In the genomic region with DNA sequence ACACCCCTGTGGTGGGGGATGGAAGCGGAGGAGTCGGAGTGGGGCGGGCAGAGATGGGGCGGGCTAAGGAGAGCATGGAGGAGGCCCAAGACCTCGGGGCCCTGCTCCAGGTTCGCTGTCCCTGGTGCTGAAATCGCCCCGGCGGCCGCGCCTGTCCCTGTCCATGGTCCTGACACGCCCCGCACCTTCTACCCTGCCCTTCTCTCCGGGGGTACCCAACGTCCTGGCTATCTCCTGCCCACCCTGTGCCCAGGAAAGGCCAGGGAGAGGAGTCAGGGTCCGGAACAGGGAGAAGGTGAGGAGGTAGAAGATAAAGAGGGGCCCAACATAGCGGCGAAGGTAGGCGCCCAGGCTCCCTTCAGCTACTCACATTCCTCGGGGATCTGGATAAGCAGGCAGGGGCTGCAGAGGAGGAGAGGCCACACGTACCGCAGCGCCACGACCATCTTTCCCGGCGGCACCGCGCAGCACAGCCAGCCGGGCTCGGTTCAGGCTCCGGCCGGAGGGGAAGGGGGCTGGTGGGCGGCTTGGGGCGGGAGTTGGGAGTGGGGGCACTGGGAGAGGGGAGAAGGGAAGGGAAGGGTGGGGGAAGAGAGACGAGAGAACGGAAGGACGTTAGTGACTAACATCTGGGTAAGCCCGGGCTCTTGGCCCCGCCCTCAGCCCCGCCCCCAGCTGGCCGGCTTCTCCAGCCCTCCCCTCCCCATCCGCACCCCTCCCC, we compare ENCODE assay signal across 6 cellular contexts. TPM values are rescaled to one million over a fixed set of nuclear protein-coding genes. Genes with fewer than 3 reads are reported as not detected.
DNase-seq lines count a peak whose midpoint lies in the region; ATAC-seq, FAIRE-seq and TF ChIP-seq lines count a peak whose summit lies in the region.

No MANE protein-coding gene starts in this region.

- no peak for TF ChIP-seq POLR2A in K562 (conservative IDR thresholded peaks at IDR 0.05)

- H3K79me2 ChIP-seq in K562 (ENCODE audit: control insufficient read depth, insufficient read depth, low read length) (no peaks in the 10 kb centered on the region), neural progenitor cell (ENCODE audit: low read depth) (no peaks in the 10 kb centered on the region)

- H3K4me3 Mint-ChIP-seq in CD4-positive, alpha-beta T cell = no peak overlapping the region
- H3K4me3 Mint-ChIP-seq in neural progenitor cell = no peak overlapping the region

- WGBS in K562 (ENCODE audit: insufficient coverage, low coverage, missing lambda C conversion rate) = under 1% methylated on average over 16 of the region's 42 CpGs

- no peaks in the 10 kb centered on the region for H3K36me3 ChIP-seq in K562 (ENCODE audit: control insufficient read depth, insufficient read depth, low read length)
- no peaks in the 10 kb centered on the region for H3K36me3 ChIP-seq in neural progenitor cell

- H3K4me2 ChIP-seq in K562 (ENCODE audit: insufficient read depth, low read length) (no peak overlapping the region), neural progenitor cell (peak overlapping the region; percentile 66)

- H3K27me3 Mint-ChIP-seq in CD4-positive, alpha-beta T cell = peaks cover 19% of the 10 kb centered on the region
- peaks cover 26% of the 10 kb centered on the region for H3K27me3 Mint-ChIP-seq in neural progenitor cell (ENCODE audit: insufficient read depth, low read depth)

- H3K27ac ChIP-seq in CD4-positive, alpha-beta T cell (ENCODE audit: low read depth, low read length) = no peak overlapping the region
- H3K27ac ChIP-seq in K562 (ENCODE audit: extremely low read depth, low read depth, low read length) (no peak overlapping the region), neural progenitor cell (no peak overlapping the region)

- peaks cover 15% of the 10 kb centered on the region for H3K4me1 Mint-ChIP-seq in CD4-positive, alpha-beta T cell (ENCODE audit: low read depth)
- peaks cover 62% of the 10 kb centered on the region for H3K4me1 Mint-ChIP-seq in neural progenitor cell

- H2AFZ ChIP-seq in K562 (ENCODE audit: low read depth, low read length) = no peak overlapping the region
- H2AFZ ChIP-seq in neural progenitor cell (replicated peaks) = no peak overlapping the region

- in situ Hi-C loops in K562 (cut with MboI) = no loop called here

- H3K9me3 ChIP-seq in CD4-positive, alpha-beta T cell (ENCODE audit: control insufficient read depth, low read length) = no peaks in the 10 kb centered on the region
- H3K9me3 ChIP-seq in K562 (replicated peaks; ENCODE audit: control insufficient read depth, insufficient read depth, low read depth, low read length) = no peaks in the 10 kb centered on the region
- H3K9me3 ChIP-seq in neural progenitor cell (ENCODE audit: low read depth) = no peaks in the 10 kb centered on the region

- peaks cover 8% of the 10 kb centered on the region for H3K27me3 ChIP-seq in CD4-positive, alpha-beta T cell (ENCODE audit: control insufficient read depth, insufficient read depth, low read length)
- H3K27me3 ChIP-seq in K562 (ENCODE audit: control insufficient read depth in 2 of 2, insufficient read depth in 2 of 2, low read length in 2 of 2) = peaks cover 0 to 44% of the 10 kb centered on the region in 2 experiments; a peak in 2 of 5 replicates
- no peaks in the 10 kb centered on the region for H3K27me3 ChIP-seq in neural progenitor cell

- 0 out of 2 replicates have a peak, but pooled peaks cover 8% of the 10 kb centered on the region for H4K20me1 ChIP-seq in K562 (replicated peaks; ENCODE audit: control insufficient read depth, insufficient read depth, low read length)
- peaks cover 19% of the 10 kb centered on the region for H4K20me1 ChIP-seq in neural progenitor cell (ENCODE audit: low read depth)

- H3K4me3 ChIP-seq in K562 = no peak overlapping the region
- H3K4me3 ChIP-seq in neural progenitor cell = peak overlapping the region; percentile 28

- TF ChIP-seq EP300 in K562 (IDR thresholded peaks at IDR 0.05; ENCODE audit: low read length) = no peak

- H3K9ac ChIP-seq in K562 (ENCODE audit: insufficient read depth in 1 of 2, low read depth in 2 of 2, low read length in 2 of 2) (no peak overlapping the region), neural progenitor cell (no peak overlapping the region)

- intact Hi-C loops in CD4-positive, alpha-beta T cell (cut with DNase I, micrococcal nuclease) = no loop called here
- intact Hi-C loops in K562 (cut with micrococcal nuclease) = no loop called here

- H3F3A ChIP-seq in neural progenitor cell (ENCODE audit: low read depth) = peaks cover 16% of the 10 kb centered on the region

- CTCF ChIA-PET in CD4-positive, alpha-beta T cell (lab: Charles Lee) = no interaction called here
- CTCF ChIA-PET in K562 (lab: Yijun Ruan, JAX; ENCODE audit: low intra/inter-chr PET ratio) = no interaction called here

- ATAC-seq in CD4-positive, alpha-beta T cell (ENCODE audit: poor library complexity) = peak; percentile 77
- ATAC-seq in K562 (peak; percentile 86), HG03097 (IDR thresholded peaks at IDR 0.05; ENCODE audit: low FRiP score, unreplicated experiment) (no peak), HG02938 (IDR thresholded peaks at IDR 0.05; ENCODE audit: unreplicated experiment) (no peak)

- TF ChIP-seq CTCF in CD4-positive, alpha-beta T cell (IDR thresholded peaks at IDR 0.05) = no peak
- no peak for TF ChIP-seq CTCF in K562 (IDR thresholded peaks at IDR 0.05 in 2 of 3, conservative IDR thresholded peaks at IDR 0.05 in 1 of 3; ENCODE audit: insufficient read depth in 2 of 3, low read depth in 1 of 3, low read length in 3 of 3)
- peak; percentile 14 for TF ChIP-seq CTCF in neural progenitor cell (IDR thresholded peaks at IDR 0.05)

- POLR2A ChIA-PET in CD4-positive, alpha-beta T cell (lab: Charles Lee) = no interaction called here
- POLR2A ChIA-PET in K562 (lab: Yijun Ruan, JAX) = no interaction called here

- peak; percentile 44 to 78 (median 62) for DNase-seq in CD4-positive, alpha-beta T cell
- peak; percentile 82 for DNase-seq in OCI-M1 (lab: John Stamatoyannopoulos, UW)
- peak; percentile 65 to 88 (median 84) for DNase-seq in K562 (ENCODE audit: extremely low read depth in 1 of 4, low spot score in 3 of 4)
- DNase-seq in neural progenitor cell (ENCODE audit: low spot score) = peak; percentile 82

- TF ChIP-seq RAD21 in K562 (CRISPR knock-in tag; conservative IDR thresholded peaks at IDR 0.05 in 1 of 2, IDR thresholded peaks at IDR 0.05 in 1 of 2) = no peak

- H3K4me1 ChIP-seq in K562 (replicated peaks in 1 of 2; ENCODE audit: control insufficient read depth in 2 of 2, insufficient read depth in 2 of 2, low read length in 2 of 2) (peaks cover 0 to 20% of the 10 kb centered on the region in 2 experiments; a peak in 2 of 5 replicates), neural progenitor cell (peaks cover 15% of the 10 kb centered on the region)

- no peak for FAIRE-seq in K562 (lab: Jason Lieb, UNC)

- no TSS peak for BruUV-seq in K562 (replicated peaks; lab: Mats Ljungman, UMichigan)

- H3K9me3 Mint-ChIP-seq in CD4-positive, alpha-beta T cell = no peaks in the 10 kb centered on the region
- H3K9me3 Mint-ChIP-seq in neural progenitor cell = peaks cover 29% of the 10 kb centered on the region

- no peaks in the 10 kb centered on the region for H3K36me3 Mint-ChIP-seq in CD4-positive, alpha-beta T cell (ENCODE audit: low read depth)
- H3K36me3 Mint-ChIP-seq in neural progenitor cell = no peaks in the 10 kb centered on the region

- no peaks in the 10 kb centered on the region for H3K9me1 ChIP-seq in K562 (ENCODE audit: control insufficient read depth, insufficient read depth, low read length)

- H3K27ac Mint-ChIP-seq in CD4-positive, alpha-beta T cell = no peak overlapping the region
- H3K27ac Mint-ChIP-seq in neural progenitor cell = no peak overlapping the region

RNA-seq across cellular contexts. Expression of a gene that starts 10.4 kb away (rescaled TPM):
- total RNA-seq in CD4-positive, alpha-beta T cell = 1 to 10 TPM in 1 of 2 experiments, under 1 TPM in 1; 0.89 to 1.2 TPM
- 1.9 and 4.7 TPM in 2 replicates for total RNA-seq in K562 (2011; cell fraction: chromatin; rRNA removed; ENCODE audit: low replicate concordance)
- 1.1 and 2.7 TPM in 2 replicates for total RNA-seq in K562 (2011; cell fraction: nucleolus; rRNA removed)
- total RNA-seq in K562 (2011; cell fraction: nucleoplasm; rRNA removed) = 1.5 and 1.8 TPM in 2 replicates
- total RNA-seq in K562 (2014; rRNA removed) (0.09 and 0.24 TPM in 2 replicates), K562 (2014; rRNA removed; fragmentation: Illumina TruSeq; extraction: Trizol) (0.10 and 0.40 TPM in 2 replicates), K562 (2015; rRNA removed; fragmentation: Illumina TruSeq; extraction: Trizol) (0.11 and 0.36 TPM in 2 replicates), K562 (2021) (0.29 and 0.86 TPM in 2 replicates), neural progenitor cell (ENCODE audit: low replicate concordance) (0.49 and 1.7 TPM in 2 replicates)
- polyA plus RNA-seq in K562 (2011; rRNA removed) (0.15 and 0.61 TPM in 2 replicates), K562 (2014; fragmentation: Illumina TruSeq; extraction: Trizol) (0.16 and 0.21 TPM in 2 replicates), K562 (2014; fragmentation: Nextera tagmentation; extraction: Ambion mirVana) (not detected), K562 (2014; rRNA removed) (0.62 TPM in 1 of 2 replicates, not detected in the other)
- 0.10 and 0.19 TPM in 2 replicates for polyA plus RNA-seq in K562 (2011; cell fraction: cytosol; rRNA removed)
- polyA plus RNA-seq in K562 (2011; cell fraction: nucleus; rRNA removed) = 1.4 and 1.7 TPM in 2 replicates
- polyA plus RNA-seq in K562 (2012) = 0.29 and 2.2 TPM in 2 replicates
- polyA minus RNA-seq in K562 (2011; rRNA and poly(A)+ RNA removed) = 0.18 and 0.21 TPM in 2 replicates
- polyA minus RNA-seq in K562 (2011; cell fraction: cytosol; rRNA and poly(A)+ RNA removed) = 3.5 TPM in 1 of 2 replicates, not detected in the other
- 0.44 and 1.1 TPM in 2 replicates for polyA minus RNA-seq in K562 (2011; cell fraction: nucleus; rRNA and poly(A)+ RNA removed)

RNA-seq across cellular contexts. Expression of a gene that starts 28.9 kb away (rescaled TPM):
- total RNA-seq in CD4-positive, alpha-beta T cell = not detected
- total RNA-seq in K562 (2011; cell fraction: chromatin; rRNA removed; ENCODE audit: low replicate concordance) = not detected in 2 replicates
- not detected in 2 replicates for total RNA-seq in K562 (2011; cell fraction: nucleolus; rRNA removed)
- not detected in 2 replicates for total RNA-seq in K562 (2011; cell fraction: nucleoplasm; rRNA removed)
- not detected in 2 replicates for total RNA-seq in K562 (2014; rRNA removed)
- not detected in 2 replicates for total RNA-seq in K562 (2014; rRNA removed; fragmentation: Illumina TruSeq; extraction: Trizol)
- total RNA-seq in K562 (2015; rRNA removed; fragmentation: Illumina TruSeq; extraction: Trizol) = not detected in 2 replicates
- total RNA-seq in K562 (2021) = not detected in 2 replicates
- polyA plus RNA-seq in K562 (2011; rRNA removed) = not detected in 2 replicates
- not detected in 2 replicates for polyA plus RNA-seq in K562 (2011; cell fraction: cytosol; rRNA removed)
- polyA plus RNA-seq in K562 (2011; cell fraction: nucleus; rRNA removed) = not detected in 2 replicates
- 0.56 and 0.65 TPM in 2 replicates for polyA plus RNA-seq in K562 (2012)
- not detected in 2 replicates for polyA plus RNA-seq in K562 (2014; fragmentation: Illumina TruSeq; extraction: Trizol)
- not detected for polyA plus RNA-seq in K562 (2014; fragmentation: Nextera tagmentation; extraction: Ambion mirVana)
- not detected in 2 replicates for polyA plus RNA-seq in K562 (2014; rRNA removed)
- polyA minus RNA-seq in K562 (2011; rRNA and poly(A)+ RNA removed) = not detected in 2 replicates
- not detected in 2 replicates for polyA minus RNA-seq in K562 (2011; cell fraction: cytosol; rRNA and poly(A)+ RNA removed)
- not detected in 2 replicates for polyA minus RNA-seq in K562 (2011; cell fraction: nucleus; rRNA and poly(A)+ RNA removed)
- not detected in 2 replicates for total RNA-seq in neural progenitor cell (ENCODE audit: low replicate concordance)

RNA-seq across cellular contexts. Expression of a gene that starts 45.2 kb away (rescaled TPM):
- total RNA-seq in CD4-positive, alpha-beta T cell = 10 to 100 TPM; 24.8 to 26.8 TPM
- total RNA-seq in K562 (2011; cell fraction: chromatin; rRNA removed; ENCODE audit: low replicate concordance) = 0.46 TPM in 1 of 2 replicates, not detected in the other
- 0.13 and 0.33 TPM in 2 replicates for total RNA-seq in K562 (2011; cell fraction: nucleolus; rRNA removed)
- total RNA-seq in K562 (2011; cell fraction: nucleoplasm; rRNA removed) = not detected in 2 replicates
- total RNA-seq in K562 (2014; rRNA removed) (0.05 TPM in 1 of 2 replicates, not detected in the other), K562 (2014; rRNA removed; fragmentation: Illumina TruSeq; extraction: Trizol) (not detected in 2 replicates), K562 (2015; rRNA removed; fragmentation: Illumina TruSeq; extraction: Trizol) (not detected in 2 replicates), K562 (2021) (0.38 TPM in 1 of 2 replicates, not detected in the other), neural progenitor cell (ENCODE audit: low replicate concordance) (1.9 and 5.2 TPM in 2 replicates)
- polyA plus RNA-seq in K562 (2011; rRNA removed) (0.07 and 0.18 TPM in 2 replicates), K562 (2014; fragmentation: Illumina TruSeq; extraction: Trizol) (not detected in 2 replicates), K562 (2014; fragmentation: Nextera tagmentation; extraction: Ambion mirVana) (not detected), K562 (2014; rRNA removed) (0.08 TPM in 1 of 2 replicates, not detected in the other)
- polyA plus RNA-seq in K562 (2011; cell fraction: cytosol; rRNA removed) = 0.06 and 0.13 TPM in 2 replicates
- 1.1 and 1.4 TPM in 2 replicates for polyA plus RNA-seq in K562 (2011; cell fraction: nucleus; rRNA removed)
- 0.07 TPM in 1 of 2 replicates, not detected in the other for polyA plus RNA-seq in K562 (2012)
- not detected in 2 replicates for polyA minus RNA-seq in K562 (2011; rRNA and poly(A)+ RNA removed)
- not detected in 2 replicates for polyA minus RNA-seq in K562 (2011; cell fraction: cytosol; rRNA and poly(A)+ RNA removed)
- polyA minus RNA-seq in K562 (2011; cell fraction: nucleus; rRNA and poly(A)+ RNA removed) = 0.33 TPM in 1 of 2 replicates, not detected in the other

RNA-seq across cellular contexts. Expression of a gene that starts 50.5 kb away (rescaled TPM):
- total RNA-seq in CD4-positive, alpha-beta T cell = 100 to 1,000 TPM; 456 to 463 TPM
- 54.8 and 157 TPM in 2 replicates for total RNA-seq in K562 (2011; cell fraction: chromatin; rRNA removed; ENCODE audit: low replicate concordance)
- 105 and 155 TPM in 2 replicates for total RNA-seq in K562 (2011; cell fraction: nucleolus; rRNA removed)
- 55.0 and 81.2 TPM in 2 replicates for total RNA-seq in K562 (2011; cell fraction: nucleoplasm; rRNA removed)
- 52.7 and 81.2 TPM in 2 replicates for total RNA-seq in K562 (2014; rRNA removed)
- 3.1 and 5.5 TPM in 2 replicates for total RNA-seq in K562 (2014; rRNA removed; fragmentation: Illumina TruSeq; extraction: Trizol)
- total RNA-seq in K562 (2015; rRNA removed; fragmentation: Illumina TruSeq; extraction: Trizol) = 32.7 and 36.8 TPM in 2 replicates
- 70.5 and 81.8 TPM in 2 replicates for total RNA-seq in K562 (2021)
- 9.6 and 29.7 TPM in 2 replicates for polyA plus RNA-seq in K562 (2011; rRNA removed)
- polyA plus RNA-seq in K562 (2011; cell fraction: cytosol; rRNA removed) = 21.0 and 26.6 TPM in 2 replicates
- 174 and 259 TPM in 2 replicates for polyA plus RNA-seq in K562 (2011; cell fraction: nucleus; rRNA removed)
- polyA plus RNA-seq in K562 (2012) = 59.1 and 135 TPM in 2 replicates
- 13.5 and 40.2 TPM in 2 replicates for polyA plus RNA-seq in K562 (2014; fragmentation: Illumina TruSeq; extraction: Trizol)
- polyA plus RNA-seq in K562 (2014; fragmentation: Nextera tagmentation; extraction: Ambion mirVana) = 1 to 10 TPM in 1 of 2 experiments, under 1 TPM in 1; 0.30 to 1.7 TPM
- 63.7 and 77.8 TPM in 2 replicates for polyA plus RNA-seq in K562 (2014; rRNA removed)
- 3.6 and 6.7 TPM in 2 replicates for polyA minus RNA-seq in K562 (2011; rRNA and poly(A)+ RNA removed)
- polyA minus RNA-seq in K562 (2011; cell fraction: cytosol; rRNA and poly(A)+ RNA removed) = 13.5 and 33.9 TPM in 2 replicates
- 26.9 and 53.0 TPM in 2 replicates for polyA minus RNA-seq in K562 (2011; cell fraction: nucleus; rRNA and poly(A)+ RNA removed)
- 5.1 and 17.9 TPM in 2 replicates for total RNA-seq in neural progenitor cell (ENCODE audit: low replicate concordance)

RNA-seq across cellular contexts. Expression of a gene that starts 59.3 kb away (rescaled TPM):
- 10 to 100 TPM; 41.5 to 42.0 TPM for total RNA-seq in CD4-positive, alpha-beta T cell
- 126 and 302 TPM in 2 replicates for total RNA-seq in K562 (2011; cell fraction: chromatin; rRNA removed; ENCODE audit: low replicate concordance)
- total RNA-seq in K562 (2011; cell fraction: nucleolus; rRNA removed) = 207 and 213 TPM in 2 replicates
- total RNA-seq in K562 (2011; cell fraction: nucleoplasm; rRNA removed) = 179 and 187 TPM in 2 replicates
- 152 and 196 TPM in 2 replicates for total RNA-seq in K562 (2014; rRNA removed)
- total RNA-seq in K562 (2014; rRNA removed; fragmentation: Illumina TruSeq; extraction: Trizol) = 101 and 103 TPM in 2 replicates
- total RNA-seq in K562 (2015; rRNA removed; fragmentation: Illumina TruSeq; extraction: Trizol) = 134 and 146 TPM in 2 replicates
- 226 and 231 TPM in 2 replicates for total RNA-seq in K562 (2021)
- polyA plus RNA-seq in K562 (2011; rRNA removed) = 105 and 117 TPM in 2 replicates
- 174 and 276 TPM in 2 replicates for polyA plus RNA-seq in K562 (2011; cell fraction: cytosol; rRNA removed)
- 211 and 324 TPM in 2 replicates for polyA plus RNA-seq in K562 (2011; cell fraction: nucleus; rRNA removed)
- polyA plus RNA-seq in K562 (2012) = 177 and 213 TPM in 2 replicates
- 192 and 229 TPM in 2 replicates for polyA plus RNA-seq in K562 (2014; fragmentation: Illumina TruSeq; extraction: Trizol)
- 10 to 100 TPM; 11.1 to 26.5 TPM for polyA plus RNA-seq in K562 (2014; fragmentation: Nextera tagmentation; extraction: Ambion mirVana)
- 250 and 277 TPM in 2 replicates for polyA plus RNA-seq in K562 (2014; rRNA removed)
- 45.9 and 88.5 TPM in 2 replicates for polyA minus RNA-seq in K562 (2011; rRNA and poly(A)+ RNA removed)
- polyA minus RNA-seq in K562 (2011; cell fraction: cytosol; rRNA and poly(A)+ RNA removed) = 72.1 and 79.8 TPM in 2 replicates
- 70.5 and 80.1 TPM in 2 replicates for polyA minus RNA-seq in K562 (2011; cell fraction: nucleus; rRNA and poly(A)+ RNA removed)
- 55.5 and 113 TPM in 2 replicates for total RNA-seq in neural progenitor cell (ENCODE audit: low replicate concordance)

Comparison
In these comparisons a context has a peak if more than half of its experiments do, and no peak if none do; other contexts are left out.
1. ATAC-seq: peak in CD4-positive, alpha-beta T cell (single experiment) and K562 (single experiment); none in HG03097 (single experiment) and HG02938 (single experiment).
2. Peak in every context shown above with its lines, with median percentiles within 50 percentile points of each other: DNase-seq.